Comparison of ENCODE assay signal across 9 cellular contexts in genomic region chr7:41979834-41980307, GRCh38.
A peak's percentile ranks its signal among the peaks of the same experiment; 100 is the strongest.
DNase-seq lines count a peak whose midpoint lies in the region; ATAC-seq and TF ChIP-seq lines count a peak whose summit lies in the region.
"Had no signal": no experiment of that assay in that cellular context is flagged by ENCODE, and none has a peak within 500 bp of the region (broad histone marks: within the 10 kb centered on the region; RNA-seq: fewer than 3 reads in every experiment).

No MANE protein-coding gene starts in this region.

- H3K27me3 Mint-ChIP-seq in activated CD4-positive, alpha-beta T cell treated with anti-CD3 and anti-CD28 coated beads, Interleukin-2, amount 10 ng/mL, durations not matched to agents 24 days and 14 days, result peaks cover 4% of the 10 kb centered on the region

- intact Hi-C loops in A673 (cut with micrococcal nuclease; ENCODE audit: unreplicated experiment), result loop anchor here (5.0 kb wide), 1 partner anchor 852 kb away; no protein-coding TSS in a partner anchor
- intact Hi-C loops in heart right ventricle (cut with DNase I), result loop anchor here in 7 of 10 donors (2.0 to 10.0 kb wide), 9 partner anchors 37 to 855 kb away; partner anchors contain the start of gene GLI3 (in 3 of the 7)
- intact Hi-C loops in activated CD4-positive, alpha-beta T cell treated with anti-CD3 and anti-CD28 coated beads, Interleukin-2, amount 10 ng/mL, durations not matched to agents 24 days and 14 days (cut with micrococcal nuclease), result loop anchor here (5.0 kb wide), 1 partner anchor 897 kb away; no protein-coding TSS in a partner anchor

- H3K27ac Mint-ChIP-seq in activated CD4-positive, alpha-beta T cell treated with anti-CD3 and anti-CD28 coated beads, Interleukin-2, amount 10 ng/mL, durations not matched to agents 24 days and 14 days, result no peak overlapping the region
- H3K27ac Mint-ChIP-seq: activated naive CD8-positive, alpha-beta T cell treated with anti-CD3 and anti-CD28 coated beads, Interleukin-2, amount 10 ng/mL, durations not matched to agents 7 days and 5 days had no signal

- no peaks in the 10 kb centered on the region for H4K20me1 ChIP-seq in GM23248 (ENCODE audit: insufficient read depth)

- DNase-seq in A673 (ENCODE audit: low spot score) (peak; percentile 69), GM23248 (peak; percentile 60), heart right ventricle (no peak), NCI-H146 treated with DMSO at 0.1 percent for 48 hours (lab: John Stamatoyannopoulos, UW; ENCODE audit: unreplicated experiment) (no peak), COR-L47 (lab: John Stamatoyannopoulos, UW) (no peak)
- DNase-seq in activated CD4-positive, alpha-beta T cell treated with anti-CD3 and anti-CD28 coated beads, Interleukin-2, amount 10 ng/mL, durations not matched to agents 24 days and 14 days, result no peak
- DNase-seq: activated naive CD8-positive, alpha-beta T cell treated with anti-CD3 and anti-CD28 coated beads, Interleukin-2, amount 10 ng/mL, durations not matched to agents 7 days and 5 days had no signal

- 12 to 16% methylated on average over 6 of the region's 6 CpGs for WGBS in GM23248 (ENCODE audit: low coverage in 1 of 2, low lambda C conversion rate in 2 of 2, missing lambda C conversion rate in 2 of 2), 2 experiments
- WGBS in heart right ventricle, 2 donors, result 25 to 26% methylated on average over 6 of the region's 6 CpGs

- no peaks in the 10 kb centered on the region for H3K9me2 ChIP-seq in GM23248 (ENCODE audit: insufficient read depth)

- H3K27ac ChIP-seq in A673 (ENCODE audit: low read depth, low read length, poor library complexity, severe bottlenecking) (no peak overlapping the region), GM23248 (no peak overlapping the region), heart right ventricle (no peak overlapping the region), stomach smooth muscle (ENCODE audit: low read length) (peak overlapping the region; percentile 67)

- no peaks in the 10 kb centered on the region for H3K79me2 ChIP-seq in GM23248 (ENCODE audit: insufficient read depth)

- H3K36me3 Mint-ChIP-seq in activated CD4-positive, alpha-beta T cell treated with anti-CD3 and anti-CD28 coated beads, Interleukin-2, amount 10 ng/mL, durations not matched to agents 24 days and 14 days (ENCODE audit: low read depth), result no peaks in the 10 kb centered on the region
- H3K36me3 Mint-ChIP-seq: activated naive CD8-positive, alpha-beta T cell treated with anti-CD3 and anti-CD28 coated beads, Interleukin-2, amount 10 ng/mL, durations not matched to agents 7 days and 5 days had no signal

- no TSS peak for BruUV-seq in A673 (replicated peaks; lab: Mats Ljungman, UMichigan)

- H3K4me1 Mint-ChIP-seq in activated CD4-positive, alpha-beta T cell treated with anti-CD3 and anti-CD28 coated beads, Interleukin-2, amount 10 ng/mL, durations not matched to agents 24 days and 14 days, result no peaks in the 10 kb centered on the region
- H3K4me1 Mint-ChIP-seq: activated naive CD8-positive, alpha-beta T cell treated with anti-CD3 and anti-CD28 coated beads, Interleukin-2, amount 10 ng/mL, durations not matched to agents 7 days and 5 days had no signal

- POLR2A ChIA-PET in A673 (lab: Charles Lee; ENCODE audit: low non-redundant PET), result interaction anchor here (0.6 to 0.9 kb wide), 2 partner anchors 11 to 862 kb away, joined by 3 read pairs; no protein-coding TSS in a partner anchor

- in situ Hi-C loops in GM23248 (cut with MboI), result no loop called here

- H3K36me3 ChIP-seq in A673 (ENCODE audit: insufficient read depth, low read length, poor library complexity, severe bottlenecking) (peaks cover 17% of the 10 kb centered on the region), GM23248 (ENCODE audit: low read depth) (no peaks in the 10 kb centered on the region), heart right ventricle (peaks cover 0 to 12% (median 0%) of the 10 kb centered on the region in 9 donors), stomach smooth muscle (ENCODE audit: control insufficient read depth in 2 of 2, insufficient read depth in 2 of 2, low read length in 2 of 2) (peaks cover 4 to 8% of the 10 kb centered on the region in 2 donors)

- H3K9ac ChIP-seq in GM23248 (no peak overlapping the region), stomach smooth muscle (ENCODE audit: low read length in 2 of 2) (peak overlapping the region in 1 of 2 donors; percentile 7)

- CTCF ChIA-PET in A673 (lab: Charles Lee), result no interaction called here

- no peaks in the 10 kb centered on the region for H3K9me3 Mint-ChIP-seq in activated CD4-positive, alpha-beta T cell treated with anti-CD3 and anti-CD28 coated beads, Interleukin-2, amount 10 ng/mL, durations not matched to agents 24 days and 14 days
- H3K9me3 Mint-ChIP-seq: activated naive CD8-positive, alpha-beta T cell treated with anti-CD3 and anti-CD28 coated beads, Interleukin-2, amount 10 ng/mL, durations not matched to agents 7 days and 5 days had no signal

- H3K4me1 ChIP-seq in A673 (ENCODE audit: insufficient read depth, low read length, poor library complexity, severe bottlenecking) (peaks cover 49% of the 10 kb centered on the region), GM23248 (ENCODE audit: insufficient read depth) (peaks cover 23% of the 10 kb centered on the region), heart right ventricle (peaks cover 0 to 33% (median 4%) of the 10 kb centered on the region in 9 donors), stomach smooth muscle (ENCODE audit: control insufficient read depth, insufficient read depth, low read length) (peaks cover 39% of the 10 kb centered on the region)

- TF ChIP-seq CTCF in A673 (conservative IDR thresholded peaks at IDR 0.05; ENCODE audit: low read depth, low read length) (peak; percentile 88), heart right ventricle (IDR thresholded peaks at IDR 0.05) (peak; percentile 35 to 78 (median 71))

- H2AFZ ChIP-seq in GM23248, result no peak overlapping the region

- ATAC-seq in SK-N-SH treated with all-trans-retinoic acid at 6 μM for 48 hours, result peak; percentile 74
- ATAC-seq in heart right ventricle, result peak in 5 of 8 donors; percentile 8 to 33 (median 9)

- H3K9me3 ChIP-seq in A673 (ENCODE audit: low read depth, low read length, poor library complexity, severe bottlenecking) (no peaks in the 10 kb centered on the region), GM23248 (ENCODE audit: low read depth) (no peaks in the 10 kb centered on the region), heart right ventricle (no peaks in the 10 kb centered on the region), stomach smooth muscle (ENCODE audit: control insufficient read depth in 2 of 2, low read length in 2 of 2) (no peaks in the 10 kb centered on the region)

- H3K4me2 ChIP-seq in GM23248 (ENCODE audit: unreplicated experiment), result no peak overlapping the region

- H3F3A ChIP-seq in GM23248 (ENCODE audit: insufficient read depth), result peaks cover 14% of the 10 kb centered on the region

- H3K27me3 ChIP-seq in A673 (replicated peaks; ENCODE audit: insufficient read depth, low read depth, low read length, poor library complexity) (no peaks in the 10 kb centered on the region), GM23248 (replicated peaks; ENCODE audit: insufficient read depth) (no peaks in the 10 kb centered on the region), heart right ventricle (no peaks in the 10 kb centered on the region), stomach smooth muscle (ENCODE audit: control insufficient read depth in 1 of 2, insufficient read depth in 2 of 2, low read length in 2 of 2) (no peaks in the 10 kb centered on the region)

- H3K4me3 ChIP-seq in A673 (ENCODE audit: low read depth, low read length, poor library complexity, severe bottlenecking) (no peak overlapping the region), GM23248 (no peak overlapping the region), heart right ventricle (no peak overlapping the region), stomach smooth muscle (ENCODE audit: low read length in 2 of 2) (peak overlapping the region; percentile 12 to 22)

- H3K4me3 Mint-ChIP-seq in activated CD4-positive, alpha-beta T cell treated with anti-CD3 and anti-CD28 coated beads, Interleukin-2, amount 10 ng/mL, durations not matched to agents 24 days and 14 days, result no peak overlapping the region
- H3K4me3 Mint-ChIP-seq: activated naive CD8-positive, alpha-beta T cell treated with anti-CD3 and anti-CD28 coated beads, Interleukin-2, amount 10 ng/mL, durations not matched to agents 7 days and 5 days had no signal

TF ChIP-seq in SK-N-SH treated with all-trans-retinoic acid at 6 μM for 48 hours, 23 proteins besides CTCF, POLR2A, EP300 and RAD21 (continues in another document):
- TF ChIP-seq CREB5 (CRISPR knock-in tag; IDR thresholded peaks at IDR 0.05; ENCODE audit: low read depth), result no peak
- TF ChIP-seq GLIS3 (CRISPR knock-in tag; IDR thresholded peaks at IDR 0.05), result no peak
- no peak for TF ChIP-seq ZNF8 (CRISPR knock-in tag; IDR thresholded peaks at IDR 0.05)
- no peak for TF ChIP-seq TCF4 (CRISPR knock-in tag; IDR thresholded peaks at IDR 0.05; ENCODE audit: borderline replicate concordance)

Comparison
In these comparisons a context has a peak if more than half of its experiments do, and no peak if none do; other contexts are left out.
1. DNase-seq: peak in A673 (single experiment) and GM23248 (single experiment); none in heart right ventricle (0 of 2), NCI-H146 treated with DMSO at 0.1 percent for 48 hours (single experiment), activated CD4-positive, alpha-beta T cell treated with anti-CD3 and anti-CD28 coated beads, Interleukin-2, amount 10 ng/mL, durations not matched to agents 24 days and 14 days (single experiment) and COR-L47 (single experiment).
2. H3K4me3 ChIP-seq: peak in stomach smooth muscle (2 of 2); none in A673 (single experiment), GM23248 (single experiment) and heart right ventricle (0 of 10).